In the genomic region with DNA sequence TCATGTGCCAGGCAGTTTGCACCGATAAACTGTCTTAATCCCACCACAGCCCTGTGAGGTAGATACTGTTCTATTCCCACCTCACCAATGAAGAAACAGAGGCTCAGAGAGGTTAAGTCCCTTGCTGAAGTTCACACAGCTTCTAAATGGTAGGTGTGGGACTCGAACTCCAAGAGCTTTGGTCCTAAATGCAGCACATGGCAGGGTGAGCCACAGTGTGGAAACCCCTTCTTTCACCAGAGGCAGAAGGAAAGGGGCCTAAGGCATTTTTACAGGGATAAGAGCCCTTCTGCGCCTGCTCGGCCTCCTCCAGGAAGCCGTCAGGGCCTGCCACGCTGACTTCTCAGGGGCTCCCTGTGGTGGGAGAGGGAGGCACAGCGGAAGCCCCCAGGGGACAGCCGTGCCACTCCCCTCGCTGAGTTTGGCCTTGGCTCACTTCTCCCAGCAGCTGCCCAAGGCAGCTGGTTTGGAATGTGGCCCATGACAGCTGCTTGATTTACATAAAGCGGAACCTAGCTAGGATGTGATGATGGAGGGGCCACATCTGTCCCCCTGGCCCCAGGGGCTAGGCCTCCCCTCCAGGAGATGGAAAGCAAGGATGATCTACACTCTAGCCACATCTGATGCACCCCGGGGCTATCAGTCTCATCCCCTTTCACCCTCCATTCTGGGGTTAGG, we compare ENCODE assay signal across 9 cellular contexts. TPM values are rescaled to one million over a fixed set of nuclear protein-coding genes. Genes with fewer than 3 reads are reported as not detected.
DNase-seq lines count a peak whose midpoint lies in the region; ATAC-seq, FAIRE-seq and TF ChIP-seq lines count a peak whose summit lies in the region.
"Had no signal": no experiment of that assay in that cellular context is flagged by ENCODE, and none has a peak within 500 bp of the region (broad histone marks: within the 10 kb centered on the region; RNA-seq: fewer than 3 reads in every experiment).

No MANE protein-coding gene starts in this region.

- H3K27ac ChIP-seq in pancreas: no peak overlapping the region

- H3K4me1 ChIP-seq in pancreas: no peaks in the 10 kb centered on the region

- peaks cover 70 to 97% (median 96%) of the 10 kb centered on the region in 3 donors for H3K4me1 Mint-ChIP-seq in naive B cell

- 84 to 88% methylated on average over 11 of the region's 11 CpGs for WGBS in pancreas, 2 donors

- H3K27me3 Mint-ChIP-seq in naive B cell: no peaks in the 10 kb centered on the region

- H3K27ac Mint-ChIP-seq in naive B cell: peak overlapping the region; percentile 91 to 100 (median 98)
- H3K27ac Mint-ChIP-seq: nephron had no signal

- H3K36me3 ChIP-seq in pancreas: no peaks in the 10 kb centered on the region

- peak overlapping the region; percentile 26 to 83 (median 70) for H3K4me3 Mint-ChIP-seq in naive B cell
- H3K4me3 Mint-ChIP-seq: nephron had no signal

- H3K4me3 ChIP-seq in pancreas: no peak overlapping the region

- peak; percentile 21 for ATAC-seq in GM18867 (IDR thresholded peaks at IDR 0.05; ENCODE audit: unreplicated experiment)
- peak; percentile 40 for ATAC-seq in HG02678 (IDR thresholded peaks at IDR 0.05; ENCODE audit: unreplicated experiment)
- ATAC-seq in naive B cell (ENCODE audit: low read depth in 2 of 2): peak; percentile 39 to 57
- ATAC-seq in pancreas: no peak

- no peak for TF ChIP-seq CTCF in pancreas (IDR thresholded peaks at IDR 0.05)

- no peaks in the 10 kb centered on the region for H3K9me3 ChIP-seq in pancreas

- H3K36me3 Mint-ChIP-seq in naive B cell: peaks cover 0 to 10% of the 10 kb centered on the region in 2 donors

- no peaks in the 10 kb centered on the region for H3K9me3 Mint-ChIP-seq in naive B cell
- H3K9me3 Mint-ChIP-seq: nephron had no signal

- DNase-seq in RPMI7951 (ENCODE audit: low read depth) (peak; percentile 79), naive B cell (peak; percentile 70), HT-29 (ENCODE audit: low spot score) (no peak), AG20443 (ENCODE audit: low spot score) (no peak), pancreas (no peak), NCI-H1105 (lab: John Stamatoyannopoulos, UW) (no peak)

- intact Hi-C loops in pancreas (cut with DNase I): no loop called here

- no peak for FAIRE-seq in pancreas (lab: Jason Lieb, UNC)

- no peaks in the 10 kb centered on the region for H3K27me3 ChIP-seq in pancreas

RNA-seq across cellular contexts. Expression of gene CD82, which starts 35.4 kb away (rescaled TPM):
- total RNA-seq in RPMI7951 (2014; rRNA removed; shearing (Covaris generic)): 83.6 and 92.1 TPM in 2 replicates
- polyA plus RNA-seq in naive B cell (ENCODE audit: low read depth in 6 of 6) (100 to 1,000 TPM; 146 to 292 (median 225) TPM), pancreas (10 to 100 TPM; 29.1 to 64.6 TPM)
- total RNA-seq in HT-29 (2014; rRNA removed; shearing (Covaris generic)): 159 and 173 TPM in 2 replicates
- total RNA-seq in pancreas: 10 to 100 TPM; 26.5 to 45.6 (median 32.5) TPM

Comparison
In these comparisons a context has a peak if more than half of its experiments do, and no peak if none do; other contexts are left out.
1. ATAC-seq: peak in GM18867 (single experiment), HG02678 (single experiment) and naive B cell (2 of 2); none in pancreas (0 of 4).
2. DNase-seq: peak in RPMI7951 (single experiment) and naive B cell (single experiment); none in HT-29 (single experiment), AG20443 (single experiment), pancreas (0 of 6) and NCI-H1105 (single experiment).